Comparison of ENCODE assay signal across 20 cellular contexts in the genomic region with DNA sequence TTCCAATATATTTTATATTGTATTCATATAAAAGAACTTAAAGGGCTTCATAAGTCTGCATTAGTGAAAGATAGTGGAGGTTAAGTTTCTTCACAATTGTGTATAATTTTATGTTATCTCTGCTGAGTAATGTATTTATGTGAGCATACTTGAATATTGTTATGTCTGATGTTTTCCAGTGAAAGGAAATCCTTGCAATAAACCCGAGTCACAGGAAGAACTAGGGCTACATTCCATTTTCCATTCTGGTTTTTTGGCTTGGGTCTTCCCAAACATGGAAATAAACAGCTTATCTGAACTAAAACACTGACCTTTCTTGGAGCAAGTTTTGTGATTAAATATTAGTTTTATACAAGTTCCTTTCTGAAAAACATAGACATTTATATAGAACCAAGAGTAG.
"Had no signal": no experiment of that assay in that cellular context is flagged by ENCODE, and none has a peak within 500 bp of the region (broad histone marks: within the 10 kb centered on the region; RNA-seq: fewer than 3 reads in every experiment).

No MANE protein-coding gene starts in this region.

- H3K27ac ChIP-seq: ascending aorta, foreskin keratinocyte, left lung, prostate gland, right atrium auricular region had no signal

- H3K9me3 ChIP-seq: ascending aorta, esophagus squamous epithelium, left lung, prostate gland had no signal

- H3K36me3 ChIP-seq: ascending aorta, esophagus squamous epithelium, left lung, prostate gland, right atrium auricular region had no signal

- DNase-seq: activated CD4-positive, alpha-beta T cell treated with anti-CD3 and anti-CD28 coated beads, Interleukin-2, amount 10 ng/mL, durations not matched to agents 24 days and 14 days; activated CD8-positive, alpha-beta memory T cell treated with anti-CD3 and anti-CD28 coated beads, Interleukin-2, amount 50 U/mL, for 48 hours; activated CD8-positive, alpha-beta T cell treated with anti-CD3 and anti-CD28 coated beads, Interleukin-2, amount 10 ng/mL, durations not matched to agents 7 days and 5 days; activated effector memory CD4-positive, alpha-beta T cell treated with Interleukin-2 at 50 U/mL for 16 hours; activated naive CD4-positive, alpha-beta T cell treated with anti-CD3 and anti-CD28 coated beads, Interleukin-2, amount 10 ng/mL, durations not matched to agents 7 days and 5 days; activated naive CD8-positive, alpha-beta T cell treated with anti-CD3 and anti-CD28 coated beads, Interleukin-2, amount 50 U/mL, for 24 hours; activated T-cell treated with anti-CD3 and anti-CD28 coated beads, Interleukin-2, amount 50 U/mL, for 48 hours; cerebellar nuclear complex; cortex of kidney; effector CD8-positive, alpha-beta T cell; esophagus squamous epithelium; foreskin keratinocyte; kidney; left lung; mammary epithelial cell; stimulated activated naive CD8-positive, alpha-beta T cell treated with anti-CD3 and anti-CD28 coated beads, Interleukin-15, amount 100 ng/mL, for 72 hours had no signal

- FAIRE-seq: bronchial epithelial cell, kidney had no signal

- H3K27me3 ChIP-seq: ascending aorta, esophagus squamous epithelium, left lung, right atrium auricular region had no signal

- H3K4me3 ChIP-seq: ascending aorta, esophagus squamous epithelium, left lung, prostate gland, right atrium auricular region had no signal

- ATAC-seq: activated CD8-positive, alpha-beta T cell treated with anti-CD3 and anti-CD28 coated beads, Interleukin-2, amount 10 ng/mL, durations not matched to agents 7 days and 5 days; activated naive CD8-positive, alpha-beta T cell treated with anti-CD3 and anti-CD28 coated beads, Interleukin-2, amount 50 U/mL, for 24 hours; foreskin keratinocyte; stimulated activated naive CD8-positive, alpha-beta T cell treated with anti-CD3 and anti-CD28 coated beads, Interleukin-15, amount 100 ng/mL, for 72 hours had no signal

- H3K4me1 ChIP-seq: ascending aorta, esophagus squamous epithelium, foreskin keratinocyte, left lung, prostate gland, right atrium auricular region had no signal
